ENCODE assay signal across 7 cellular contexts in the genomic region with DNA sequence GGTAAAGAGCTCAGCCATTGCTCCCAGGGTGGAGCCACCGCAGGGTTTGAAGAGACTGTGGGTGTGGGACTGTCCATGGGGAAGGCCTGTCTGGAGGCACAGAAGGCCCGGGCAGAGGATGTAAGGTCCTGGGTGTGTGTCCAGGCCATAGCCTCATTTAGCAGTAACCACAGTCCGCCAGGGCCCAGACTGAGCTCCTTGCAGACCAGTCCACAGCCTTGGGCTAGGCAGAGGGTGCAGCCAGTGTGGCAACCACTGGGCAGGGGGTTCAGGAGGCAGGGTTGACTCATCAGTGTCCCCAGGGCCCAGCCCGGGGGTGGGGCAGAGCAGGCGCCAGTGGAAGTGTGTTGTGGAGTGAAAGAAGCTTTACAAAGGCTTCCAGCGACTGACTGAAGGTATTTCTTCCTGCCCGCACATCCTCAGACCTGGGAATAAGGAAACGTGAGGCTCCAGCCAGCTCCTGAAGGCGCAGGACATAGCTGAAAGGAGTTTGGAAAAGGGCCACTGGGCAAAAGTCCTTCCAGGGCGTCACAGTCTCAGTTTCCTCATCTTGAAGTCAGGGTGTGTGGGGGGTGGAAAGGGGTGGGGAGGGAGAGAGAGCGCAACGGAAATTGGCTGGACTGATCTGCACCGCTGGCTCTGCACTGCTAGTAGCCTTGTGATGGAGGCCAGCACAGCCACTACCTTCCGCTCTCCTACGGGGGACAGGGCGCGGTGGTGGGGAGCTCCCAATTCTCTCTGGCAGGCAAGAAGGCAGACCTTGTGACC. TPM values are rescaled to one million over a fixed set of nuclear protein-coding genes. Genes with fewer than 3 reads are reported as not detected.
DNase-seq lines count a peak whose midpoint lies in the region; ATAC-seq and TF ChIP-seq lines count a peak whose summit lies in the region.

No MANE protein-coding gene starts in this region.

- CTCF ChIA-PET in WTC11 (lab: Charles Lee): interaction anchor here (0.7 to 4.8 kb wide), 6 partner anchors 10 to 85 kb away, joined by 3 to 111 read pairs (median 6); no protein-coding TSS in a partner anchor

- TF ChIP-seq POLR2A in GM15510 (IDR thresholded peaks at IDR 0.05; ENCODE audit: borderline replicate concordance, extremely low read depth, insufficient read length): peak; percentile 67

- H3K27me3 Mint-ChIP-seq in WTC11 (ENCODE audit: low read depth) (peaks cover 6% of the 10 kb centered on the region), neural crest cell (ENCODE audit: low read depth) (peaks cover 26% of the 10 kb centered on the region)

- H3K27ac Mint-ChIP-seq in WTC11 (peak overlapping the region; percentile 94), neural crest cell (ENCODE audit: unreplicated experiment) (peak overlapping the region; percentile 95)

- H3K27ac ChIP-seq in HL-60 (replicated peaks): peak overlapping the region; percentile 75

- H3K4me1 Mint-ChIP-seq in WTC11 (peaks cover 14% of the 10 kb centered on the region), neural crest cell (peaks cover 21% of the 10 kb centered on the region)

- POLR2A ChIA-PET in WTC11 (lab: Charles Lee): interaction anchor here (0.9 to 1.3 kb wide), 3 partner anchors 16 to 84 kb away, joined by 3 to 5 read pairs (median 4); no protein-coding TSS in a partner anchor

- H3K9me3 Mint-ChIP-seq in WTC11 (no peaks in the 10 kb centered on the region), neural crest cell (no peaks in the 10 kb centered on the region)

- peak overlapping the region; percentile 69 for H3K4me3 ChIP-seq in HL-60 (replicated peaks; ENCODE audit: insufficient read depth, low read length)
- peak overlapping the region; percentile 85 for H3K4me3 ChIP-seq in fibroblast of the aortic adventitia (ENCODE audit: low read depth, low read length)

- no peak for ATAC-seq in WTC11
- no peak for ATAC-seq in HG02973 (IDR thresholded peaks at IDR 0.05; ENCODE audit: unreplicated experiment)

- no peak for TF ChIP-seq CTCF in HL-60 (IDR thresholded peaks at IDR 0.05; ENCODE audit: insufficient read depth, low read length)
- TF ChIP-seq CTCF in WTC11 (IDR thresholded peaks at IDR 0.05): no peak
- peak; percentile 23 for TF ChIP-seq CTCF in fibroblast of the aortic adventitia (IDR thresholded peaks at IDR 0.05; ENCODE audit: insufficient read depth, low read length)
- no peak for TF ChIP-seq CTCF in neural crest cell (conservative IDR thresholded peaks at IDR 0.05)

- DNase-seq in HL-60 (ENCODE audit: low read depth in 1 of 2, low spot score in 1 of 2) (peak; percentile 56 to 65), WTC11 (ENCODE audit: low spot score) (no peak), fibroblast of the aortic adventitia (ENCODE audit: low read depth) (peak; percentile 51), neural crest cell (ENCODE audit: low read depth, low spot score) (peak; percentile 27), kidney tubule cell (ENCODE audit: low spot score) (no peak)

- H3K36me3 Mint-ChIP-seq in WTC11 (no peaks in the 10 kb centered on the region), neural crest cell (ENCODE audit: low read depth) (peaks cover 3% of the 10 kb centered on the region)

- peak overlapping the region; percentile 99 for H3K4me3 Mint-ChIP-seq in WTC11
- peak overlapping the region; percentile 92 for H3K4me3 Mint-ChIP-seq in neural crest cell

- no peaks in the 10 kb centered on the region for H3K27me3 ChIP-seq in HL-60 (ENCODE audit: insufficient read depth, poor library complexity, severe bottlenecking)

TF ChIP-seq in WTC11, 78 proteins besides CTCF, POLR2A, EP300 and RAD21:
- no peak for TF ChIP-seq E2F1 (CRISPR knock-in tag; IDR thresholded peaks at IDR 0.05)
- no peak for TF ChIP-seq ESRRA (CRISPR knock-in tag; IDR thresholded peaks at IDR 0.05; ENCODE audit: borderline replicate concordance)
- TF ChIP-seq ZNF263 (CRISPR knock-in tag; IDR thresholded peaks at IDR 0.05; ENCODE audit: low read depth): no peak
- TF ChIP-seq TP53 (CRISPR knock-in tag; IDR thresholded peaks at IDR 0.05): no peak
- TF ChIP-seq CBFB (CRISPR knock-in tag; IDR thresholded peaks at IDR 0.05; ENCODE audit: low read depth): no peak
- no peak for TF ChIP-seq MXD4 (CRISPR knock-in tag; IDR thresholded peaks at IDR 0.05; ENCODE audit: borderline replicate concordance)
- TF ChIP-seq PREB (CRISPR knock-in tag; IDR thresholded peaks at IDR 0.05; ENCODE audit: borderline replicate concordance): no peak
- no peak for TF ChIP-seq PRDM15 (CRISPR knock-in tag; IDR thresholded peaks at IDR 0.05)
- no peak for TF ChIP-seq ELF4 (CRISPR knock-in tag; IDR thresholded peaks at IDR 0.05; ENCODE audit: low read depth)
- TF ChIP-seq TEAD4 (CRISPR knock-in tag; IDR thresholded peaks at IDR 0.05): no peak
- TF ChIP-seq, protein P1, sequence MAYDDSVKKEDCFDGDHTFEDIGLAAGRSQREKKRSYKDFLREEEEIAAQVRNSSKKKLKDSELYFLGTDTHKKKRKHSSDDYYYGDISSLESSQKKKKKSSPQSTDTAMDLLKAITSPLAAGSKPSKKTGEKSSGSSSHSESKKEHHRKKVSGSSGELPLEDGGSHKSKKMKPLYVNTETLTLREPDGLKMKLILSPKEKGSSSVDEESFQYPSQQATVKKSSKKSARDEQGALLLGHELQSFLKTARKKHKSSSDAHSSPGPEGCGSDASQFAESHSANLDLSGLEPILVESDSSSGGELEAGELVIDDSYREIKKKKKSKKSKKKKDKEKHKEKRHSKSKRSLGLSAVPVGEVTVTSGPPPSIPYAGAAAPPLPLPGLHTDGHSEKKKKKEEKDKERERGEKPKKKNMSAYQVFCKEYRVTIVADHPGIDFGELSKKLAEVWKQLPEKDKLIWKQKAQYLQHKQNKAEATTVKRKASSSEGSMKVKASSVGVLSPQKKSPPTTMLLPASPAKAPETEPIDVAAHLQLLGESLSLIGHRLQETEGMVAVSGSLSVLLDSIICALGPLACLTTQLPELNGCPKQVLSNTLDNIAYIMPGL (CRISPR knock-in tag; IDR thresholded peaks at IDR 0.05): no peak
- TF ChIP-seq RORB (CRISPR knock-in tag; IDR thresholded peaks at IDR 0.05): no peak

RNA-seq across cellular contexts. Expression of gene WNT11, which starts 27.8 kb away (rescaled TPM):
- total RNA-seq in WTC11 (2021): 0.32 to 0.89 TPM (median 0.79 TPM) in 3 replicates
- 1.2 TPM in 1 of 2 replicates, not detected in the other for total RNA-seq in fibroblast of the aortic adventitia (ENCODE audit: low replicate concordance)
- 0.16 and 0.19 TPM in 2 replicates for total RNA-seq in neural crest cell

Comparison
In these comparisons a context has a peak if more than half of its experiments do, and no peak if none do; other contexts are left out.
1. DNase-seq: peak in HL-60 (2 of 2), fibroblast of the aortic adventitia (single experiment) and neural crest cell (single experiment); none in WTC11 (single experiment) and kidney tubule cell (single experiment).